10 cellular contexts compared by ENCODE assay signal in the genomic region with DNA sequence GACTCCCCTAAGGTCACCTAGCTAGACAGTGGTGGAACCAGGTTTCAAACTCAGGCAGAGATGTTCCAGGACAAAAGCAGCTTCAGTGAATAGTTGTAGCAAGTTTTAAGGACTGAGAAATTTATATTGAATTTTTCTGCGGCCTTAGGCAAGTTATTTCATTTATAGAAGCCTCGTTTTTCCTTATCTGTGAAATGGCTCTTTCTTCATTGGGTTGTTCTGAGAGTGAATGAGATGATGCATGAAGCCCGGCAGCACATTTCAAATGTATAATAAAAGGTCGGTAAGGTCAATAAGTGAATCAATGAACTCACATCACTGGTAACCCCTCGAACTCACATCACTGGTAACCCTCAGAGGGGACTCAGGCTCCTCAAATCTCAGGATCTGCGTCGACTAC. TPM values are rescaled to one million over a fixed set of nuclear protein-coding genes. Genes with fewer than 3 reads are reported as not detected.
A peak's percentile ranks its signal among the peaks of the same experiment; 100 is the strongest.
DNase-seq lines count a peak whose midpoint lies in the region; ATAC-seq and TF ChIP-seq lines count a peak whose summit lies in the region.
"Had no signal": no experiment of that assay in that cellular context is flagged by ENCODE, and none has a peak within 500 bp of the region (broad histone marks: within the 10 kb centered on the region; RNA-seq: fewer than 3 reads in every experiment).

No MANE protein-coding gene starts in this region.

- intact Hi-C loops in activated T-helper 1 cell treated with anti-CD3 and anti-CD28 coated beads, Interleukin-12 subunit alpha, Interleukin-12 subunit beta, Interleukin-2, Interleukin-4 antibody, amounts not matched to agents 30 ng/mL and 10 ng/mL and 1 ng/mL, durations not matched to agents 14 hours and 24 hours and 36 hours (cut with micrococcal nuclease): no loop called here
- intact Hi-C loops in naive thymus-derived CD4-positive, alpha-beta T cell (cut with micrococcal nuclease): loop anchor here in 1 of 2 donors (5.0 kb wide), 1 partner anchor 85 kb away; no protein-coding TSS in a partner anchor

- H3K27ac ChIP-seq in naive thymus-derived CD4-positive, alpha-beta T cell (ENCODE audit: low read depth, low read length): no peak overlapping the region

- H3K27ac Mint-ChIP-seq in activated naive CD8-positive, alpha-beta T cell: no peak overlapping the region
- H3K27ac Mint-ChIP-seq in activated naive CD8-positive, alpha-beta T cell treated with anti-CD3 and anti-CD28 coated beads for 36 hours: no peak overlapping the region
- H3K27ac Mint-ChIP-seq in activated T-helper 1 cell treated with anti-CD3 and anti-CD28 coated beads, Interleukin-12 subunit alpha, Interleukin-12 subunit beta, Interleukin-2, Interleukin-4 antibody, amounts not matched to agents 30 ng/mL and 10 ng/mL and 1 ng/mL, durations not matched to agents 14 hours and 24 hours and 36 hours: no peak overlapping the region
- peak overlapping the region in 1 of 9 donors; percentile 0 for H3K27ac Mint-ChIP-seq in naive thymus-derived CD4-positive, alpha-beta T cell
- peak overlapping the region; percentile 16 for H3K27ac Mint-ChIP-seq in type B pancreatic cell

- H3K4me1 Mint-ChIP-seq in activated naive CD8-positive, alpha-beta T cell (ENCODE audit: low read depth): peaks cover 28% of the 10 kb centered on the region
- peaks cover 25% of the 10 kb centered on the region for H3K4me1 Mint-ChIP-seq in activated naive CD8-positive, alpha-beta T cell treated with anti-CD3 and anti-CD28 coated beads for 36 hours
- H3K4me1 Mint-ChIP-seq in activated T-helper 1 cell treated with anti-CD3 and anti-CD28 coated beads, Interleukin-12 subunit alpha, Interleukin-12 subunit beta, Interleukin-2, Interleukin-4 antibody, amounts not matched to agents 30 ng/mL and 10 ng/mL and 1 ng/mL, durations not matched to agents 14 hours and 24 hours and 36 hours (ENCODE audit: low read depth): peaks cover 26% of the 10 kb centered on the region
- peaks cover 14 to 31% (median 22%) of the 10 kb centered on the region in 7 donors for H3K4me1 Mint-ChIP-seq in naive thymus-derived CD4-positive, alpha-beta T cell
- peaks cover 31% of the 10 kb centered on the region for H3K4me1 Mint-ChIP-seq in type B pancreatic cell (ENCODE audit: unreplicated experiment)

- no peaks in the 10 kb centered on the region for H3K27me3 ChIP-seq in naive thymus-derived CD4-positive, alpha-beta T cell (ENCODE audit: control insufficient read depth in 2 of 2, insufficient read depth in 2 of 2, low read length in 2 of 2)

- H3K9me3 ChIP-seq in naive thymus-derived CD4-positive, alpha-beta T cell (ENCODE audit: control insufficient read depth in 2 of 3, low read length in 3 of 3): no peaks in the 10 kb centered on the region

- no peak overlapping the region for H3K4me3 ChIP-seq in naive thymus-derived CD4-positive, alpha-beta T cell (ENCODE audit: low read length)

- peaks cover 8 to 10% of the 10 kb centered on the region in 2 donors for H3K4me1 ChIP-seq in naive thymus-derived CD4-positive, alpha-beta T cell (ENCODE audit: control insufficient read depth in 2 of 2, insufficient read depth in 2 of 2, low read length in 2 of 2)

- CTCF ChIA-PET in naive thymus-derived CD4-positive, alpha-beta T cell (lab: Charles Lee): no interaction called here

- no peak for ATAC-seq in naive thymus-derived CD4-positive, alpha-beta T cell

- peak overlapping the region; percentile 77 for H3K4me3 Mint-ChIP-seq in activated naive CD8-positive, alpha-beta T cell
- no peak overlapping the region for H3K4me3 Mint-ChIP-seq in activated naive CD8-positive, alpha-beta T cell treated with anti-CD3 and anti-CD28 coated beads for 36 hours
- H3K4me3 Mint-ChIP-seq in activated T-helper 1 cell treated with anti-CD3 and anti-CD28 coated beads, Interleukin-12 subunit alpha, Interleukin-12 subunit beta, Interleukin-2, Interleukin-4 antibody, amounts not matched to agents 30 ng/mL and 10 ng/mL and 1 ng/mL, durations not matched to agents 14 hours and 24 hours and 36 hours: peak overlapping the region; percentile 69
- H3K4me3 Mint-ChIP-seq in naive thymus-derived CD4-positive, alpha-beta T cell: peak overlapping the region; percentile 24 to 96 (median 78)
- peak overlapping the region; percentile 71 for H3K4me3 Mint-ChIP-seq in type B pancreatic cell

- POLR2A ChIA-PET in naive thymus-derived CD4-positive, alpha-beta T cell (lab: Charles Lee): no interaction called here

- H3K36me3 Mint-ChIP-seq in activated naive CD8-positive, alpha-beta T cell: no peaks in the 10 kb centered on the region
- H3K36me3 Mint-ChIP-seq in activated naive CD8-positive, alpha-beta T cell treated with anti-CD3 and anti-CD28 coated beads for 36 hours: no peaks in the 10 kb centered on the region
- H3K36me3 Mint-ChIP-seq in activated T-helper 1 cell treated with anti-CD3 and anti-CD28 coated beads, Interleukin-12 subunit alpha, Interleukin-12 subunit beta, Interleukin-2, Interleukin-4 antibody, amounts not matched to agents 30 ng/mL and 10 ng/mL and 1 ng/mL, durations not matched to agents 14 hours and 24 hours and 36 hours (ENCODE audit: low read depth): no peaks in the 10 kb centered on the region
- peaks cover 0 to 2% (median 0%) of the 10 kb centered on the region in 5 donors for H3K36me3 Mint-ChIP-seq in naive thymus-derived CD4-positive, alpha-beta T cell
- H3K36me3 Mint-ChIP-seq in type B pancreatic cell: no peaks in the 10 kb centered on the region

- H3K9me3 Mint-ChIP-seq in activated naive CD8-positive, alpha-beta T cell (ENCODE audit: low read depth): no peaks in the 10 kb centered on the region
- no peaks in the 10 kb centered on the region for H3K9me3 Mint-ChIP-seq in activated naive CD8-positive, alpha-beta T cell treated with anti-CD3 and anti-CD28 coated beads for 36 hours
- no peaks in the 10 kb centered on the region for H3K9me3 Mint-ChIP-seq in activated T-helper 1 cell treated with anti-CD3 and anti-CD28 coated beads, Interleukin-12 subunit alpha, Interleukin-12 subunit beta, Interleukin-2, Interleukin-4 antibody, amounts not matched to agents 30 ng/mL and 10 ng/mL and 1 ng/mL, durations not matched to agents 14 hours and 24 hours and 36 hours
- no peaks in the 10 kb centered on the region for H3K9me3 Mint-ChIP-seq in naive thymus-derived CD4-positive, alpha-beta T cell
- H3K9me3 Mint-ChIP-seq in type B pancreatic cell: no peaks in the 10 kb centered on the region

- no peaks in the 10 kb centered on the region for H3K36me3 ChIP-seq in naive thymus-derived CD4-positive, alpha-beta T cell (ENCODE audit: control insufficient read depth in 2 of 3, insufficient read depth in 3 of 3, low read length in 3 of 3)

- TF ChIP-seq CTCF in type B pancreatic cell (conservative IDR thresholded peaks at IDR 0.05): no peak

- no peak for DNase-seq in activated naive CD8-positive, alpha-beta T cell treated with anti-CD3 and anti-CD28 coated beads for 36 hours
- no peak for DNase-seq in activated T-helper 1 cell treated with anti-CD3 and anti-CD28 coated beads, Interleukin-12 subunit alpha, Interleukin-12 subunit beta, Interleukin-2, Interleukin-4 antibody, amounts not matched to agents 30 ng/mL and 10 ng/mL and 1 ng/mL, durations not matched to agents 14 hours and 24 hours and 36 hours (ENCODE audit: low spot score)
- no peak for DNase-seq in naive thymus-derived CD4-positive, alpha-beta T cell
- DNase-seq in type B pancreatic cell (ENCODE audit: extremely low spot score, unreplicated experiment): no peak
- no peak for DNase-seq in superior temporal gyrus (ENCODE audit: extremely low spot score)
- DNase-seq in NCI-H146 (lab: John Stamatoyannopoulos, UW): no peak
- no peak for DNase-seq in SKM-1 (lab: John Stamatoyannopoulos, UW; ENCODE audit: unreplicated experiment)
- DNase-seq: hypothalamus, NCI-H2107 had no signal

- peaks cover 10% of the 10 kb centered on the region for H3K27me3 Mint-ChIP-seq in activated naive CD8-positive, alpha-beta T cell
- peaks cover 39% of the 10 kb centered on the region for H3K27me3 Mint-ChIP-seq in activated naive CD8-positive, alpha-beta T cell treated with anti-CD3 and anti-CD28 coated beads for 36 hours
- peaks cover 39% of the 10 kb centered on the region for H3K27me3 Mint-ChIP-seq in activated T-helper 1 cell treated with anti-CD3 and anti-CD28 coated beads, Interleukin-12 subunit alpha, Interleukin-12 subunit beta, Interleukin-2, Interleukin-4 antibody, amounts not matched to agents 30 ng/mL and 10 ng/mL and 1 ng/mL, durations not matched to agents 14 hours and 24 hours and 36 hours (ENCODE audit: insufficient read depth)
- H3K27me3 Mint-ChIP-seq in naive thymus-derived CD4-positive, alpha-beta T cell: peaks cover 7 to 60% (median 12%) of the 10 kb centered on the region in 5 donors
- peaks cover 27% of the 10 kb centered on the region for H3K27me3 Mint-ChIP-seq in type B pancreatic cell

RNA-seq across cellular contexts. Expression of gene GMPR, which starts 1.1 kb away (rescaled TPM):
- 1 to 10 TPM; 2.6 to 3.3 TPM for total RNA-seq in activated naive CD8-positive, alpha-beta T cell treated with anti-CD3 and anti-CD28 coated beads for 36 hours
- 0.96 and 1.2 TPM in 2 replicates for total RNA-seq in activated T-helper 1 cell treated with anti-CD3 and anti-CD28 coated beads, Interleukin-12 subunit alpha, Interleukin-12 subunit beta, Interleukin-2, Interleukin-4 antibody, amounts not matched to agents 30 ng/mL and 10 ng/mL and 1 ng/mL, durations not matched to agents 14 hours and 24 hours and 36 hours
- 1 to 10 TPM in 2 of 5 experiments, under 1 TPM in 1, not detected in 2; 0.93 to 2.1 (median 1.5) TPM for total RNA-seq in naive thymus-derived CD4-positive, alpha-beta T cell
- under 1 TPM; 0.60 to 0.91 TPM for polyA plus RNA-seq in naive thymus-derived CD4-positive, alpha-beta T cell
- 1.8 and 3.8 TPM in 2 replicates for total RNA-seq in type B pancreatic cell (ENCODE audit: low replicate concordance)
